16 cellular contexts compared by ENCODE assay signal in the genomic region with DNA sequence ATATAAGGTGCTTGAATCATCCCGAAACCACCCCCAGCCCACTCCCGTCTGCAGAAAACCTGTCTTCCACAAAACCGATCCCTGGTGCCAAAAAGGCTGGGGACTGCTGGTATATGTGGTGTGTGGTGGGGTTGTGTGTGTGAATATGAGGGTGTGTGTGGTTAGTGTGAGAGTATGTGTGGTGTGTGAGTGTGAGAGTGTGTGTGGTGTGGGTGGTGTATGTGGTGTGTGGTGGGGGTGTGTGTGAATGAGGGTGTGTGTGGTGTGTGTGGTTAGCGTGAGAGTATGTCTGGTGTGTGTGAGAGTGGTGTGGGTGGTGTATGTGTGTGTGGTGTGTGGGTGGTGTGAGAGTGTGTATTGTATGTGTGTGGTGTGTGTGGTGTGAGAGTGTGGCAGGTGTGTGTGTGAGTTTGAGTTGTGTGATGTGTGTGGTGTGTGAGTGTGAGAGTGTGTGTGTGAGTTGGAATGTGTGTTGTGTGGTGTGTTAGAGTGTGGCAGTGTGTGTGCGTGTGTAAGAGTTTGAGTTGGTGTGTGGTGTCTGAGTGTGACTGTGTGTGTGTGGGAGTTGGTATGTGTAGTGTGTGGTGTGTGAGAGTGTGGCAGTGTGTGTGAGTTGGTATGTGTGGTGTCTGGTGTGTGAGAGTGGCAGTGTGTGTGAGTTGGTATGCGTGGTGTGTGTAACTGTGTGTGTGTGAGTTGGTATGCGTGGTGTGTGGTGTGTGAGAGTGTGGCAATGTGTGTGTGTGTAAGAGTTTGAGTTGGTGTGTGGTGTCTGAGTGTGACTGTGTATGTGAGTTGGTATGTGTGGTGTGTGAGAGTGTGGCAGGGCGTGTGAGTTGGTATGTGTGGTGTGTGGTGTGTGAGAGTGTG. TPM values are rescaled to one million over a fixed set of nuclear protein-coding genes. Genes with fewer than 3 reads are reported as not detected.
DNase-seq lines count a peak whose midpoint lies in the region; ATAC-seq and TF ChIP-seq lines count a peak whose summit lies in the region.
"Had no signal": no experiment of that assay in that cellular context is flagged by ENCODE, and none has a peak within 500 bp of the region (broad histone marks: within the 10 kb centered on the region; RNA-seq: fewer than 3 reads in every experiment).

No MANE protein-coding gene starts in this region.

- H3K9me3 Mint-ChIP-seq in central memory CD8-positive, alpha-beta T cell, result no peaks in the 10 kb centered on the region

- intact Hi-C loops in HCT116 (cut with micrococcal nuclease), result no loop called here

- H3K4me1 Mint-ChIP-seq in central memory CD8-positive, alpha-beta T cell, result peaks cover under 1% of the 10 kb centered on the region

- CTCF ChIA-PET in HCT116 (lab: Charles Lee), result no interaction called here

- peak; percentile 18; the same call in 1 of the 2 replicates for ATAC-seq in HCT116
- peak; percentile 63 for ATAC-seq in central memory CD8-positive, alpha-beta T cell (replicated peaks; ENCODE audit: extremely low read depth, poor library complexity, severe bottlenecking)
- ATAC-seq in HG02763 (IDR thresholded peaks at IDR 0.05; ENCODE audit: unreplicated experiment), result no peak
- ATAC-seq in GM18861 (IDR thresholded peaks at IDR 0.05; ENCODE audit: unreplicated experiment), result no peak

- TF ChIP-seq RAD21 in HCT116 (IDR thresholded peaks at IDR 0.05; ENCODE audit: low read depth), result no peak

- H3K9ac ChIP-seq in BLaER1 treated with 17β-estradiol and CSF1 and Interleukin-3, amounts not matched to agents 10 nM and 100 nM, result peak overlapping the region in 9 of 11 experiments; percentile 19 to 74 (median 37); a peak in 14 of 22 replicates
- H3K9ac ChIP-seq in HCT116 (ENCODE audit: low read length), result peak overlapping the region; percentile 36; the same call in 1 of the 2 replicates
- H3K9ac ChIP-seq in neuronal stem cell (ENCODE audit: low read depth, low read length, poor library complexity), result no peak overlapping the region

- TF ChIP-seq CTCF in HCT116 (IDR thresholded peaks at IDR 0.05 in 2 of 3, conservative IDR thresholded peaks at IDR 0.05 in 1 of 3; ENCODE audit: borderline replicate concordance in 1 of 3, insufficient read depth in 1 of 3, low read depth in 2 of 3, low read length in 2 of 3), result no peak

- H2AFZ ChIP-seq in HCT116 (ENCODE audit: low read depth, low read length, poor library complexity, severe bottlenecking) (peak overlapping the region; percentile 88), neuronal stem cell (ENCODE audit: low read length) (no peak overlapping the region)
- H2AFZ ChIP-seq: hepatocyte had no signal

- no peaks in the 10 kb centered on the region for H3K9me2 ChIP-seq in HCT116 (ENCODE audit: insufficient read depth)

- peaks cover 64 to 100% (median 97%) of the 10 kb centered on the region in 10 experiments for H3K4me1 ChIP-seq in BLaER1 treated with 17β-estradiol and CSF1 and Interleukin-3, amounts not matched to agents 10 nM and 100 nM
- peaks cover 9 to 22% of the 10 kb centered on the region in 2 experiments; a peak in 3 of 4 replicates for H3K4me1 ChIP-seq in HCT116 (ENCODE audit: control insufficient read depth in 1 of 2, insufficient read depth in 2 of 2, low read length in 2 of 2)
- H3K4me1 ChIP-seq in neuronal stem cell (ENCODE audit: control insufficient read depth in 2 of 2, insufficient read depth in 1 of 2, low read depth in 1 of 2, low read length in 2 of 2), result peaks cover 4 to 17% of the 10 kb centered on the region in 2 donors

- no peaks in the 10 kb centered on the region for H3K27me3 ChIP-seq in BLaER1 treated with 17β-estradiol and CSF1 and Interleukin-3, amounts not matched to agents 10 nM and 100 nM
- H3K27me3 ChIP-seq in HCT116 (ENCODE audit: insufficient read depth, low read length) (no peaks in the 10 kb centered on the region), neuronal stem cell (ENCODE audit: control insufficient read depth in 3 of 3, insufficient read depth in 3 of 3, low read depth in 1 of 3, low read length in 3 of 3) (peaks cover 0 to 18% (median 3%) of the 10 kb centered on the region in 3 experiments)
- H3K27me3 ChIP-seq: hepatocyte had no signal

- H2BK12ac ChIP-seq in neuronal stem cell (ENCODE audit: low read length), result peak overlapping the region; percentile 11

- no peaks in the 10 kb centered on the region for H3K36me3 ChIP-seq in BLaER1 treated with 17β-estradiol and CSF1 and Interleukin-3, amounts not matched to agents 10 nM and 100 nM
- no peaks in the 10 kb centered on the region for H3K36me3 ChIP-seq in HCT116 (ENCODE audit: control insufficient read depth in 1 of 2, insufficient read depth in 2 of 2, low read length in 2 of 2)
- H3K36me3 ChIP-seq in neuronal stem cell (replicated peaks in 1 of 2; ENCODE audit: control insufficient read depth in 2 of 2, insufficient read depth in 2 of 2, low read length in 2 of 2), result no peaks in the 10 kb centered on the region
- H3K36me3 ChIP-seq: thoracic aorta had no signal

- peaks cover 2% of the 10 kb centered on the region for H3K36me3 Mint-ChIP-seq in central memory CD8-positive, alpha-beta T cell (ENCODE audit: insufficient read depth)

- no peak for DNase-seq in HCT116 (ENCODE audit: low read depth, low spot score)
- DNase-seq in central memory CD8-positive, alpha-beta T cell (ENCODE audit: low spot score in 2 of 2), result peak in 1 of 2 donors; percentile 25
- DNase-seq in neuronal stem cell (ENCODE audit: low spot score), result no peak
- DNase-seq in NCI-H1092 treated with DMSO at 0.1 percent for 48 hours (lab: John Stamatoyannopoulos, UW), result no peak
- DNase-seq: activated gamma-delta T cell treated with Interleukin-2 at 50 U/mL for 16 hours, MM.1S had no signal

- RAD21 ChIA-PET in HCT116 (lab: Charles Lee; ENCODE audit: low non-redundant PET in 1 of 2, low total read pairs in 2 of 2, uncharacterized antibody in 2 of 2, unreplicated experiment in 2 of 2), result no interaction called here

- H3K23ac ChIP-seq in neuronal stem cell (ENCODE audit: low read depth, low read length, poor library complexity), result peak overlapping the region; percentile 55

- no peaks in the 10 kb centered on the region for H4K20me1 ChIP-seq in BLaER1 treated with 17β-estradiol and CSF1 and Interleukin-3, amounts not matched to agents 10 nM and 100 nM
- H4K20me1 ChIP-seq in HCT116 (ENCODE audit: insufficient read depth), result no peaks in the 10 kb centered on the region

- no peak overlapping the region for H3K4me3 Mint-ChIP-seq in central memory CD8-positive, alpha-beta T cell

- H3K79me1 ChIP-seq in neuronal stem cell (ENCODE audit: low read depth, low read length), result no peaks in the 10 kb centered on the region

- H2AK5ac ChIP-seq in neuronal stem cell (ENCODE audit: low read depth, low read length), result no peak overlapping the region

- H3K4me3 ChIP-seq in BLaER1 treated with 17β-estradiol and CSF1 and Interleukin-3, amounts not matched to agents 10 nM and 100 nM, result no peak overlapping the region
- no peak overlapping the region for H3K4me3 ChIP-seq in HCT116 (replicated peaks in 1 of 2; ENCODE audit: low read depth in 1 of 2, low read length in 2 of 2)
- peak overlapping the region in 1 of 2 donors; percentile 73 for H3K4me3 ChIP-seq in neuronal stem cell (ENCODE audit: low read length in 2 of 2)
- H3K4me3 ChIP-seq: hepatocyte, thoracic aorta had no signal

- peak overlapping the region; percentile 67 for H3K18ac ChIP-seq in neuronal stem cell (ENCODE audit: low read length)

- peak overlapping the region; percentile 48 to 95 (median 92) for H3K27ac ChIP-seq in BLaER1 treated with 17β-estradiol and CSF1 and Interleukin-3, amounts not matched to agents 10 nM and 100 nM
- no peak overlapping the region; the same call in 1 of the 2 replicates for H3K27ac ChIP-seq in HCT116 (ENCODE audit: low read depth, low read length)
- no peak overlapping the region for H3K27ac ChIP-seq in neuronal stem cell (replicated peaks; ENCODE audit: low read length)
- H3K27ac ChIP-seq: hepatocyte, thoracic aorta had no signal

- H3K27ac Mint-ChIP-seq in central memory CD8-positive, alpha-beta T cell (ENCODE audit: low read depth), result no peak overlapping the region

- H3K27me3 Mint-ChIP-seq in central memory CD8-positive, alpha-beta T cell, result no peaks in the 10 kb centered on the region

- H4K91ac ChIP-seq in neuronal stem cell (ENCODE audit: low read depth, low read length, poor library complexity), result peak overlapping the region; percentile 85

- no peak for TF ChIP-seq POLR2A in HCT116 (IDR thresholded peaks at IDR 0.05; ENCODE audit: borderline replicate concordance, extremely low read depth, insufficient read depth, insufficient read length)

- H3K14ac ChIP-seq in neuronal stem cell (ENCODE audit: low read length), result peak overlapping the region; percentile 99

- peak overlapping the region; percentile 93 for H3K4ac ChIP-seq in neuronal stem cell (ENCODE audit: low read length)

- H2BK15ac ChIP-seq in neuronal stem cell (ENCODE audit: low read length), result peak overlapping the region; percentile 60

- no peak overlapping the region for H2BK5ac ChIP-seq in neuronal stem cell (ENCODE audit: low read length)

- 100% methylated on average over 1 to 5 of the region's 8 CpGs for WGBS in neuronal stem cell (ENCODE audit: extremely low coverage in 2 of 2, insufficient read length in 2 of 2, insufficient replicate concordance in 1 of 2), 2 donors

- H2BK120ac ChIP-seq in neuronal stem cell (ENCODE audit: low read depth, low read length), result no peak overlapping the region

- H3K79me2 ChIP-seq in HCT116 (ENCODE audit: insufficient read depth, low read length), result no peaks in the 10 kb centered on the region
- H3K79me2 ChIP-seq: hepatocyte had no signal

- POLR2A ChIA-PET in HCT116 (lab: Charles Lee), result interaction anchor here (1.0 kb wide), 1 partner anchor 12 kb away, joined by 3 read pairs; no protein-coding TSS in a partner anchor

- peak overlapping the region; percentile 63 to 90 (median 80) for H3K4me2 ChIP-seq in BLaER1 treated with 17β-estradiol and CSF1 and Interleukin-3, amounts not matched to agents 10 nM and 100 nM
- peak overlapping the region; percentile 71 for H3K4me2 ChIP-seq in HCT116 (ENCODE audit: low read length)
- H3K4me2 ChIP-seq in neuronal stem cell (ENCODE audit: insufficient read depth, low read length, poor library complexity, severe bottlenecking), result no peak overlapping the region

- no TSS peak for BruUV-seq in HCT116 (replicated peaks; lab: Mats Ljungman, UMichigan)

- peaks cover 0 to 14% (median 0%) of the 10 kb centered on the region in 11 experiments; a peak in 2 of 22 replicates for H3K9me3 ChIP-seq in BLaER1 treated with 17β-estradiol and CSF1 and Interleukin-3, amounts not matched to agents 10 nM and 100 nM (replicated peaks in 1 of 11)
- H3K9me3 ChIP-seq in HCT116 (ENCODE audit: control insufficient read depth in 1 of 2, insufficient read depth in 1 of 2, low read depth in 1 of 2, low read length in 2 of 2) (no peaks in the 10 kb centered on the region), neuronal stem cell (replicated peaks in 1 of 2; ENCODE audit: control insufficient read depth in 2 of 2, insufficient read depth in 1 of 2, low read depth in 1 of 2, low read length in 2 of 2) (peaks cover 0 to 5% of the 10 kb centered on the region in 2 donors)
- H3K9me3 ChIP-seq: thoracic aorta had no signal

- peak overlapping the region; percentile 84 for H4K8ac ChIP-seq in neuronal stem cell (ENCODE audit: low read depth, low read length)

RNA-seq across cellular contexts. Expression of a gene that starts 6.5 kb away (rescaled TPM):
- total RNA-seq in HCT116 (2021; ENCODE audit: unreplicated experiment), result not detected
- 0.12 and 0.16 TPM in 2 replicates for polyA plus RNA-seq in HCT116 (2012)
- 0.20 TPM for polyA plus RNA-seq in neuronal stem cell (2013, experiment 1 of 2)
- polyA plus RNA-seq in neuronal stem cell (2013, experiment 2 of 2), result 0.25 TPM
- total RNA-seq: dermis blood vessel endothelial cell, fibroblast of villous mesenchyme, omental fat pad, right cardiac atrium, thoracic aorta had no signal
- polyA plus RNA-seq: liver, right cardiac atrium had no signal

RNA-seq across cellular contexts. Expression of a gene that starts 18.4 kb away (rescaled TPM):
- total RNA-seq in HCT116 (2021; ENCODE audit: unreplicated experiment), result 43.2 TPM
- polyA plus RNA-seq in HCT116 (2012), result 21.3 and 22.5 TPM in 2 replicates
- 12.7 TPM for polyA plus RNA-seq in neuronal stem cell (2013, experiment 1 of 2)
- polyA plus RNA-seq in neuronal stem cell (2013, experiment 2 of 2), result 11.8 TPM

RNA-seq across cellular contexts. Expression of a gene that starts 50.6 kb away (rescaled TPM):
- total RNA-seq in HCT116 (2021; ENCODE audit: unreplicated experiment), result 60.9 TPM
- 38.5 and 42.6 TPM in 2 replicates for polyA plus RNA-seq in HCT116 (2012)
- 62.1 TPM for polyA plus RNA-seq in neuronal stem cell (2013, experiment 1 of 2)
- 61.2 TPM for polyA plus RNA-seq in neuronal stem cell (2013, experiment 2 of 2)

Comparison
In these comparisons a context has a peak if more than half of its experiments do, and no peak if none do; other contexts are left out.
1. H3K27ac ChIP-seq: peak in BLaER1 treated with 17β-estradiol and CSF1 and Interleukin-3, amounts not matched to agents 10 nM and 100 nM (11 of 11); none in HCT116 (single experiment) and neuronal stem cell (single experiment).
2. ATAC-seq: peak in HCT116 (single experiment) and central memory CD8-positive, alpha-beta T cell (single experiment); none in HG02763 (single experiment) and GM18861 (single experiment).